In the genomic region with DNA sequence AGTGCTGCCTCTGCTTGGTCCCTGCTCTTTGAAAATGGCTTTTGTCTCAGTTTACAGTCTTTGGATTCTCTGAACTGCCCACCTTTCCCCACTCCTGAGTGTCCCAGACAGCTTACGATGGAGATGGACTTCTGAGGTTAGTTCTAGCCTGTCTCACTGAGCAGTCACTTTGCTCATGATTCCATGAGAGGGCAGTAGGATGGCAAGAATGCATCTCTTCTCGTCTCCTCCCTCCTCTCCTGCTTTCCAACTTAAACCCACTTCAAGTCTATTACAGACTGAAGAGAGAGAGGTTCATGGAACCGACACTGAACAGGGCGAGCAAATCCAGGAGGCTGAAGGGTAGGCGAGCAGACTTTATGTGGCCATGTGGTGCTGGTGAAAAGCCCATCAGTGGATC, we compare ENCODE assay signal across 1 cellular context.
TF ChIP-seq lines count a peak whose summit lies in the region.

No MANE protein-coding gene starts in this region.

TF ChIP-seq in K562, 482 proteins besides CTCF, POLR2A, EP300 and RAD21 (continued from another document):
- TF ChIP-seq KAT7 (CRISPR knock-in tag; IDR thresholded peaks at IDR 0.05; ENCODE audit: borderline replicate concordance) (no peak), HOXB6 (CRISPR knock-in tag; IDR thresholded peaks at IDR 0.05; ENCODE audit: borderline replicate concordance) (no peak), SRSF1 (IDR thresholded peaks at IDR 0.05; ENCODE audit: low read depth, low read length) (no peak), XRCC5 (IDR thresholded peaks at IDR 0.05; ENCODE audit: low read depth, low read length) (no peak), HDAC6 (IDR thresholded peaks at IDR 0.05; ENCODE audit: low read depth, low read length) (no peak), ZNF75A (CRISPR knock-in tag; IDR thresholded peaks at IDR 0.05) (no peak), SNRNP70 (optimal IDR thresholded peaks at IDR 0.05; ENCODE audit: low read depth, low read length) (no peak), RBM34 (IDR thresholded peaks at IDR 0.05; ENCODE audit: borderline replicate concordance, insufficient read depth, low read length) (no peak), MBD2 (IDR thresholded peaks at IDR 0.05; ENCODE audit: borderline replicate concordance, low read depth) (no peak), CREM (IDR thresholded peaks at IDR 0.05; ENCODE audit: low read depth) (no peak)
- TF ChIP-seq, protein P1, sequence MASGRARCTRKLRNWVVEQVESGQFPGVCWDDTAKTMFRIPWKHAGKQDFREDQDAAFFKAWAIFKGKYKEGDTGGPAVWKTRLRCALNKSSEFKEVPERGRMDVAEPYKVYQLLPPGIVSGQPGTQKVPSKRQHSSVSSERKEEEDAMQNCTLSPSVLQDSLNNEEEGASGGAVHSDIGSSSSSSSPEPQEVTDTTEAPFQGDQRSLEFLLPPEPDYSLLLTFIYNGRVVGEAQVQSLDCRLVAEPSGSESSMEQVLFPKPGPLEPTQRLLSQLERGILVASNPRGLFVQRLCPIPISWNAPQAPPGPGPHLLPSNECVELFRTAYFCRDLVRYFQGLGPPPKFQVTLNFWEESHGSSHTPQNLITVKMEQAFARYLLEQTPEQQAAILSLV (tag; IDR thresholded peaks at IDR 0.05): no peak
- TF ChIP-seq, protein P2, sequence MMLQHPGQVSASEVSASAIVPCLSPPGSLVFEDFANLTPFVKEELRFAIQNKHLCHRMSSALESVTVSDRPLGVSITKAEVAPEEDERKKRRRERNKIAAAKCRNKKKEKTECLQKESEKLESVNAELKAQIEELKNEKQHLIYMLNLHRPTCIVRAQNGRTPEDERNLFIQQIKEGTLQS (IDR thresholded peaks at IDR 0.05): no peak
- TF ChIP-seq, protein P2 (CRISPR knock-in tag; conservative IDR thresholded peaks at IDR 0.05): no peak
